ENCODE assay signal across 26 cellular contexts in the genomic region with DNA sequence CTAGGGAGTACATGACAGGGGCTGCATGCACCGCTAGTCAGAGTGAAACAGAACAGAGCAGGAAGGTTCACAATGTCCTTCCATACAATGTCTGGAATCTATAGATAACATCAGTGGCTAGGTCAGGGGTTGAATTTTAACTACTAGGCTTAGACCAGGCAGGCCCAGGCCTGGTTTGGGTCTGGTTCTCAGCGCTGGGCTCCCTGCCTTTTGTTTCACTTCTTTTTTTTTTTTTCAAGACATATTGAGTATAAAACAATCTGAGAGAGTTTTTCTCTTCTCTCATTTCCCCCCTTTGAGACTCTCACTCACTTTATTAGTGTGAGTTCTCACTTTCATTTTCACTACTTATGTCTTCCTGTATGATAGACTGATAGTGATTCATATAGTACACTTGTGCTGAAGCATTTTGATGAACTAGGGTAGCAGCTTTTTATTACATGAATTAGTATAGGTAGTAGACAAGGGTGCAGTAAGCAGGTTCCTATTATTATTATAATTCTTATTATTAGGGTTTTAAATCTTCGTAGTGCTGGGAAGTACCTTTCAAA.
DNase-seq lines count a peak whose midpoint lies in the region; ATAC-seq lines count a peak whose summit lies in the region.
"Had no signal": no experiment of that assay in that cellular context is flagged by ENCODE, and none has a peak within 500 bp of the region (broad histone marks: within the 10 kb centered on the region; RNA-seq: fewer than 3 reads in every experiment).

No MANE protein-coding gene starts in this region.

- H3K27ac ChIP-seq in aorta (ENCODE audit: low read depth in 1 of 2, low read length in 2 of 2) = no peak overlapping the region
- H3K27ac ChIP-seq: BLaER1 treated with 17β-estradiol and CSF1 and Interleukin-3, amounts not matched to agents 10 nM and 100 nM; HL-60; SJSA1 had no signal

- no peaks in the 10 kb centered on the region for H3K36me3 ChIP-seq in aorta (ENCODE audit: control insufficient read depth in 1 of 2, insufficient read depth in 2 of 2, low read length in 1 of 2)
- H3K36me3 ChIP-seq: BLaER1 treated with 17β-estradiol and CSF1 and Interleukin-3, amounts not matched to agents 10 nM and 100 nM; SJSA1 had no signal

- H3K27me3 ChIP-seq in aorta (ENCODE audit: control insufficient read depth in 1 of 2, insufficient read depth in 2 of 2, low read length in 1 of 2) = no peaks in the 10 kb centered on the region
- H3K27me3 ChIP-seq: SJSA1 had no signal

- H3K4me3 Mint-ChIP-seq in activated T-cell treated with anti-CD3 and anti-CD28 coated beads, Interleukin-2, amount 50 U/mL, for 4 hours = no peak overlapping the region
- no peak overlapping the region for H3K4me3 Mint-ChIP-seq in stimulated activated naive B cell treated with anti-CD40 and anti-IgM and Interleukin-4, amounts not matched to agents 10 μg/mL and 1 μg/mL and 100 μg/mL, for 72 hours
- H3K4me3 Mint-ChIP-seq: GM23338 had no signal

- peak; percentile 10 to 48 for ATAC-seq in activated T-cell treated with anti-CD3 and anti-CD28 coated beads, Interleukin-2, amount 50 U/mL, for 4 hours
- ATAC-seq in GM21723 (IDR thresholded peaks at IDR 0.05; ENCODE audit: unreplicated experiment) (peak; percentile 61), HG02938 (IDR thresholded peaks at IDR 0.05; ENCODE audit: unreplicated experiment) (no peak), aorta (ENCODE audit: low FRiP score) (no peak)
- peak; percentile 45 to 83 for ATAC-seq in stimulated activated naive B cell treated with anti-CD40 and anti-IgM and Interleukin-4, amounts not matched to agents 10 μg/mL and 1 μg/mL and 100 μg/mL, for 72 hours (replicated peaks)
- ATAC-seq: GM23338, HCT116, Right ventricle myocardium inferior had no signal

- no peaks in the 10 kb centered on the region for H3K27me3 Mint-ChIP-seq in activated T-cell treated with anti-CD3 and anti-CD28 coated beads, Interleukin-2, amount 50 U/mL, for 4 hours (ENCODE audit: low read depth)
- no peaks in the 10 kb centered on the region for H3K27me3 Mint-ChIP-seq in stimulated activated naive B cell treated with anti-CD40 and anti-IgM and Interleukin-4, amounts not matched to agents 10 μg/mL and 1 μg/mL and 100 μg/mL, for 72 hours
- H3K27me3 Mint-ChIP-seq: CD4-positive, alpha-beta memory T cell had no signal

- H3K4me1 ChIP-seq in aorta (ENCODE audit: control insufficient read depth in 1 of 2, insufficient read depth in 2 of 2, low read length in 2 of 2) = no peaks in the 10 kb centered on the region
- H3K4me1 ChIP-seq: BLaER1 treated with 17β-estradiol and CSF1 and Interleukin-3, amounts not matched to agents 10 nM and 100 nM; Caco-2; SJSA1 had no signal

- H3K9me3 ChIP-seq in aorta (ENCODE audit: control insufficient read depth, low read length) = no peaks in the 10 kb centered on the region
- H3K9me3 ChIP-seq: Caco-2, SJSA1 had no signal

- H3K36me3 Mint-ChIP-seq in activated T-cell treated with anti-CD3 and anti-CD28 coated beads, Interleukin-2, amount 50 U/mL, for 4 hours (ENCODE audit: insufficient read depth) = no peaks in the 10 kb centered on the region
- H3K36me3 Mint-ChIP-seq in stimulated activated naive B cell treated with anti-CD40 and anti-IgM and Interleukin-4, amounts not matched to agents 10 μg/mL and 1 μg/mL and 100 μg/mL, for 72 hours = no peaks in the 10 kb centered on the region

- H3K4me1 Mint-ChIP-seq in activated T-cell treated with anti-CD3 and anti-CD28 coated beads, Interleukin-2, amount 50 U/mL, for 4 hours (ENCODE audit: low read depth) = no peaks in the 10 kb centered on the region
- no peaks in the 10 kb centered on the region for H3K4me1 Mint-ChIP-seq in stimulated activated naive B cell treated with anti-CD40 and anti-IgM and Interleukin-4, amounts not matched to agents 10 μg/mL and 1 μg/mL and 100 μg/mL, for 72 hours
- H3K4me1 Mint-ChIP-seq: CD4-positive, alpha-beta memory T cell; GM23338 had no signal

- no peak overlapping the region for H3K27ac Mint-ChIP-seq in stimulated activated naive B cell treated with anti-CD40 and anti-IgM and Interleukin-4, amounts not matched to agents 10 μg/mL and 1 μg/mL and 100 μg/mL, for 72 hours
- H3K27ac Mint-ChIP-seq: CD4-positive, alpha-beta memory T cell; GM23338 had no signal

- 75 to 88% methylated on average over 3 of the region's 3 CpGs for WGBS in aorta, 2 donors

- DNase-seq in activated T-cell treated with anti-CD3 and anti-CD28 coated beads, Interleukin-2, amount 50 U/mL, for 4 hours = no peak
- DNase-seq in activated T-cell treated with anti-CD3 and anti-CD28 coated beads for 4 hours (no peak), OCI-M1 (lab: John Stamatoyannopoulos, UW) (peak; percentile 41), NCI-H2196 treated with DMSO at 0.1 percent for 48 hours (lab: John Stamatoyannopoulos, UW; ENCODE audit: unreplicated experiment) (no peak), aorta (no peak)
- no peak for DNase-seq in stimulated activated naive B cell treated with anti-CD40 and anti-IgM and Interleukin-4, amounts not matched to agents 10 μg/mL and 1 μg/mL and 100 μg/mL, for 72 hours
- DNase-seq: 8988T; Caco-2; CD4-positive, alpha-beta memory T cell; DMS 273 treated with DMSO at 0.1 percent for 48 hours; DMS79 treated with DMSO at 0.1 percent for 48 hours; KBM-7; NCI-H1092 treated with DMSO at 0.1 percent for 48 hours; NCI-H1436 treated with DMSO at 0.1 percent for 48 hours; NCI-H1930; NCI-H345; NCI-H524 treated with DMSO at 0.1 percent for 48 hours; NCI-H82 had no signal

- H3K9me3 Mint-ChIP-seq in activated T-cell treated with anti-CD3 and anti-CD28 coated beads, Interleukin-2, amount 50 U/mL, for 4 hours = peaks cover 7% of the 10 kb centered on the region
- peaks cover 8 to 13% of the 10 kb centered on the region in 2 donors for H3K9me3 Mint-ChIP-seq in stimulated activated naive B cell treated with anti-CD40 and anti-IgM and Interleukin-4, amounts not matched to agents 10 μg/mL and 1 μg/mL and 100 μg/mL, for 72 hours

- no peak overlapping the region for H3K4me3 ChIP-seq in aorta (ENCODE audit: low read length in 2 of 2)
- H3K4me3 ChIP-seq: BLaER1 treated with 17β-estradiol and CSF1 and Interleukin-3, amounts not matched to agents 10 nM and 100 nM; GM23338; SJSA1 had no signal

- intact Hi-C loops in aorta (cut with DNase I) = no loop called here

Comparison
In these comparisons a context has a peak if more than half of its experiments do, and no peak if none do; other contexts are left out.
1. ATAC-seq: peak in activated T-cell treated with anti-CD3 and anti-CD28 coated beads, Interleukin-2, amount 50 U/mL, for 4 hours (2 of 2), GM21723 (single experiment) and stimulated activated naive B cell treated with anti-CD40 and anti-IgM and Interleukin-4, amounts not matched to agents 10 μg/mL and 1 μg/mL and 100 μg/mL, for 72 hours (2 of 2); none in HG02938 (single experiment) and aorta (single experiment).